In genomic region chr5:147856801-147857200, GRCh38 we compare ENCODE assay signal across 28 cellular contexts. TPM values are rescaled to one million over a fixed set of nuclear protein-coding genes. Genes with fewer than 3 reads are reported as not detected.
"Had no signal": no experiment of that assay in that cellular context is flagged by ENCODE, and none has a peak within 500 bp of the region (broad histone marks: within the 10 kb centered on the region; RNA-seq: fewer than 3 reads in every experiment).

No MANE protein-coding gene starts in this region.

- DNase-seq: activated B cell treated with CpG ODN at 0.5 μM for 24 hours; activated CD4-positive, alpha-beta T cell treated with anti-CD3 and anti-CD28 coated beads for 1 hour; activated gamma-delta T cell; central memory CD4-positive, alpha-beta T cell had no signal

- H3K4me1 ChIP-seq: breast epithelium, colonic mucosa had no signal

- H3K9me3 Mint-ChIP-seq: activated B cell treated with CpG ODN at 0.5 μM for 24 hours; activated CD4-positive, alpha-beta memory T cell treated with anti-CD3 and anti-CD28 coated beads, Interleukin-2, amount 10 ng/mL, durations not matched to agents 7 days and 5 days; activated CD4-positive, alpha-beta T cell treated with anti-CD3 and anti-CD28 coated beads, Interleukin-2, amount 10 ng/mL, durations not matched to agents 7 days and 5 days; activated naive CD4-positive, alpha-beta T cell treated with anti-CD3 and anti-CD28 coated beads, Interleukin-2, amount 10 ng/mL, durations not matched to agents 7 days and 5 days; activated naive CD4-positive, alpha-beta T cell treated with anti-CD3 and anti-CD28 coated beads, Interleukin-2, amount 50 U/mL, for 24 hours; activated naive CD8-positive, alpha-beta T cell treated with anti-CD3 and anti-CD28 coated beads, Interleukin-2, amount 10 ng/mL, durations not matched to agents 7 days and 5 days; activated naive CD8-positive, alpha-beta T cell treated with anti-CD3 and anti-CD28 coated beads, Interleukin-2, amount 50 U/mL, for 24 hours; activated T-cell treated with anti-CD3 and anti-CD28 coated beads, Interleukin-2, amount 50 U/mL, for 24 hours; activated T-helper 2 cell treated with anti-CD3 and anti-CD28 coated beads, Interferon-gamma antibody, Interleukin-2, Interleukin-4, amounts not matched to agents 10 μg/mL and 5 μg/mL and 100 μg/mL, durations not matched to agents 14 hours and 24 hours and 36 hours had no signal

- H3K36me3 Mint-ChIP-seq: activated CD8-positive, alpha-beta memory T cell treated with anti-CD3 and anti-CD28 coated beads, Interleukin-2, amount 10 ng/mL, durations not matched to agents 7 days and 5 days; activated naive CD4-positive, alpha-beta T cell treated with anti-CD3 and anti-CD28 coated beads, Interleukin-2, amount 10 ng/mL, durations not matched to agents 7 days and 5 days; activated naive CD4-positive, alpha-beta T cell treated with anti-CD3 and anti-CD28 coated beads, Interleukin-2, amount 50 U/mL, for 24 hours; activated naive CD8-positive, alpha-beta T cell; activated naive CD8-positive, alpha-beta T cell treated with anti-CD3 and anti-CD28 coated beads, Interleukin-2, amount 10 ng/mL, durations not matched to agents 7 days and 5 days had no signal

- ATAC-seq: activated CD4-positive, CD25-positive, alpha-beta regulatory T cell treated with anti-CD3 and anti-CD28 coated beads, Interleukin-2, amount 50 U/mL, for 24 hours; activated CD8-positive, alpha-beta T cell treated with anti-CD3 and anti-CD28 coated beads, Interleukin-2, amount 10 ng/mL, durations not matched to agents 7 days and 5 days; activated naive CD8-positive, alpha-beta T cell treated with anti-CD3 and anti-CD28 coated beads, Interleukin-2, amount 50 U/mL, for 24 hours; T-helper 17 cell had no signal

- H3K4me3 ChIP-seq: ascending aorta, body of pancreas, breast epithelium, colonic mucosa had no signal

- H3K27ac ChIP-seq: ascending aorta, body of pancreas, brain microvascular endothelial cell, breast epithelium, colonic mucosa, WERI-Rb-1 had no signal

- H3K9me3 ChIP-seq: ascending aorta, body of pancreas, breast epithelium, colonic mucosa had no signal

- H3K4me1 Mint-ChIP-seq: activated B cell treated with CpG ODN at 0.5 μM for 24 hours; activated CD4-positive, alpha-beta memory T cell treated with anti-CD3 and anti-CD28 coated beads, Interleukin-2, amount 10 ng/mL, durations not matched to agents 7 days and 5 days; activated CD4-positive, alpha-beta T cell treated with anti-CD3 and anti-CD28 coated beads for 36 hours; activated naive CD4-positive, alpha-beta T cell treated with anti-CD3 and anti-CD28 coated beads, Interleukin-2, amount 10 ng/mL, durations not matched to agents 7 days and 5 days; activated naive CD4-positive, alpha-beta T cell treated with anti-CD3 and anti-CD28 coated beads, Interleukin-2, amount 50 U/mL, for 24 hours had no signal

- H3K36me3 ChIP-seq: ascending aorta, brain microvascular endothelial cell, breast epithelium, colonic mucosa, WERI-Rb-1 had no signal

- H3K27ac Mint-ChIP-seq: activated B cell treated with CpG ODN at 0.5 μM for 24 hours; activated CD4-positive, alpha-beta memory T cell treated with anti-CD3 and anti-CD28 coated beads, Interleukin-2, amount 10 ng/mL, durations not matched to agents 7 days and 5 days; activated CD4-positive, alpha-beta T cell treated with anti-CD3 and anti-CD28 coated beads for 36 hours; activated CD4-positive, alpha-beta T cell treated with anti-CD3 and anti-CD28 coated beads, Interleukin-2, amount 10 ng/mL, durations not matched to agents 7 days and 5 days; activated CD8-positive, alpha-beta memory T cell treated with anti-CD3 and anti-CD28 coated beads, Interleukin-2, amount 10 ng/mL, durations not matched to agents 7 days and 5 days; activated CD8-positive, alpha-beta T cell treated with anti-CD3 and anti-CD28 coated beads, Interleukin-2, amount 10 ng/mL, durations not matched to agents 7 days and 5 days; activated naive CD4-positive, alpha-beta T cell treated with anti-CD3 and anti-CD28 coated beads, Interleukin-2, amount 10 ng/mL, durations not matched to agents 7 days and 5 days; activated naive CD4-positive, alpha-beta T cell treated with anti-CD3 and anti-CD28 coated beads, Interleukin-2, amount 50 U/mL, for 24 hours; activated naive CD8-positive, alpha-beta T cell; activated naive CD8-positive, alpha-beta T cell treated with anti-CD3 and anti-CD28 coated beads, Interleukin-2, amount 10 ng/mL, durations not matched to agents 7 days and 5 days; activated naive CD8-positive, alpha-beta T cell treated with anti-CD3 and anti-CD28 coated beads, Interleukin-2, amount 50 U/mL, for 24 hours; activated T-cell treated with anti-CD3 and anti-CD28 coated beads, Interleukin-2, amount 50 U/mL, for 24 hours; activated T-helper 2 cell treated with anti-CD3 and anti-CD28 coated beads, Interferon-gamma antibody, Interleukin-2, Interleukin-4, amounts not matched to agents 10 μg/mL and 5 μg/mL and 100 μg/mL, durations not matched to agents 14 hours and 24 hours and 36 hours; T-helper 17 cell had no signal

- H3K27me3 ChIP-seq: ascending aorta, body of pancreas, brain microvascular endothelial cell, breast epithelium, colonic mucosa had no signal

- H3K27me3 Mint-ChIP-seq: activated B cell treated with CpG ODN at 0.5 μM for 24 hours; activated naive CD4-positive, alpha-beta T cell treated with anti-CD3 and anti-CD28 coated beads, Interleukin-2, amount 10 ng/mL, durations not matched to agents 7 days and 5 days had no signal

- H3K4me3 Mint-ChIP-seq: activated B cell treated with CpG ODN at 0.5 μM for 24 hours; activated CD4-positive, alpha-beta memory T cell treated with anti-CD3 and anti-CD28 coated beads, Interleukin-2, amount 10 ng/mL, durations not matched to agents 7 days and 5 days; activated CD4-positive, alpha-beta T cell treated with anti-CD3 and anti-CD28 coated beads for 36 hours; activated CD4-positive, alpha-beta T cell treated with anti-CD3 and anti-CD28 coated beads, Interleukin-2, amount 10 ng/mL, durations not matched to agents 7 days and 5 days; activated CD8-positive, alpha-beta memory T cell treated with anti-CD3 and anti-CD28 coated beads, Interleukin-2, amount 10 ng/mL, durations not matched to agents 7 days and 5 days; activated CD8-positive, alpha-beta T cell treated with anti-CD3 and anti-CD28 coated beads, Interleukin-2, amount 10 ng/mL, durations not matched to agents 7 days and 5 days; activated naive CD4-positive, alpha-beta T cell treated with anti-CD3 and anti-CD28 coated beads, Interleukin-2, amount 10 ng/mL, durations not matched to agents 7 days and 5 days; activated naive CD4-positive, alpha-beta T cell treated with anti-CD3 and anti-CD28 coated beads, Interleukin-2, amount 50 U/mL, for 24 hours; activated naive CD8-positive, alpha-beta T cell; activated naive CD8-positive, alpha-beta T cell treated with anti-CD3 and anti-CD28 coated beads, Interleukin-2, amount 10 ng/mL, durations not matched to agents 7 days and 5 days; activated naive CD8-positive, alpha-beta T cell treated with anti-CD3 and anti-CD28 coated beads, Interleukin-2, amount 50 U/mL, for 24 hours; activated T-cell treated with anti-CD3 and anti-CD28 coated beads, Interleukin-2, amount 50 U/mL, for 24 hours; T-helper 17 cell had no signal

RNA-seq across cellular contexts. Expression of gene SCGB3A2, which starts 21.7 kb away (rescaled TPM):
- total RNA-seq: activated B cell treated with CpG ODN at 0.5 μM for 24 hours; activated CD4-positive, alpha-beta memory T cell treated with anti-CD3 and anti-CD28 coated beads, Interleukin-2, amount 10 ng/mL, durations not matched to agents 7 days and 5 days; activated CD4-positive, alpha-beta T cell treated with anti-CD3 and anti-CD28 coated beads for 36 hours; activated CD4-positive, alpha-beta T cell treated with anti-CD3 and anti-CD28 coated beads, Interleukin-2, amount 10 ng/mL, durations not matched to agents 7 days and 5 days; activated CD8-positive, alpha-beta memory T cell treated with anti-CD3 and anti-CD28 coated beads, Interleukin-2, amount 10 ng/mL, durations not matched to agents 7 days and 5 days; activated CD8-positive, alpha-beta T cell treated with anti-CD3 and anti-CD28 coated beads, Interleukin-2, amount 10 ng/mL, durations not matched to agents 7 days and 5 days; activated naive CD8-positive, alpha-beta T cell treated with anti-CD3 and anti-CD28 coated beads, Interleukin-2, amount 10 ng/mL, durations not matched to agents 7 days and 5 days; activated T-helper 2 cell treated with anti-CD3 and anti-CD28 coated beads, Interferon-gamma antibody, Interleukin-2, Interleukin-4, amounts not matched to agents 10 μg/mL and 5 μg/mL and 100 μg/mL, durations not matched to agents 14 hours and 24 hours and 36 hours; ascending aorta; body of pancreas; breast epithelium; cardiac septum; chondrocyte; T-helper 17 cell; T-helper 2 cell treated with Interferon-gamma antibody and Interleukin-4, amounts not matched to agents 100 ng/mL and 5 ng/mL, for 36 hours had no signal
- polyA plus RNA-seq: adipose tissue had no signal

RNA-seq across cellular contexts. Expression of gene SPINK1, which starts 25.3 kb away (rescaled TPM):
- total RNA-seq: activated B cell treated with CpG ODN at 0.5 μM for 24 hours; activated CD4-positive, alpha-beta memory T cell treated with anti-CD3 and anti-CD28 coated beads, Interleukin-2, amount 10 ng/mL, durations not matched to agents 7 days and 5 days; activated CD4-positive, alpha-beta T cell treated with anti-CD3 and anti-CD28 coated beads for 36 hours; activated CD4-positive, alpha-beta T cell treated with anti-CD3 and anti-CD28 coated beads, Interleukin-2, amount 10 ng/mL, durations not matched to agents 7 days and 5 days; activated CD8-positive, alpha-beta memory T cell treated with anti-CD3 and anti-CD28 coated beads, Interleukin-2, amount 10 ng/mL, durations not matched to agents 7 days and 5 days; activated CD8-positive, alpha-beta T cell treated with anti-CD3 and anti-CD28 coated beads, Interleukin-2, amount 10 ng/mL, durations not matched to agents 7 days and 5 days; activated naive CD8-positive, alpha-beta T cell treated with anti-CD3 and anti-CD28 coated beads, Interleukin-2, amount 10 ng/mL, durations not matched to agents 7 days and 5 days; activated T-helper 2 cell treated with anti-CD3 and anti-CD28 coated beads, Interferon-gamma antibody, Interleukin-2, Interleukin-4, amounts not matched to agents 10 μg/mL and 5 μg/mL and 100 μg/mL, durations not matched to agents 14 hours and 24 hours and 36 hours; ascending aorta; chondrocyte; T-helper 17 cell; T-helper 2 cell treated with Interferon-gamma antibody and Interleukin-4, amounts not matched to agents 100 ng/mL and 5 ng/mL, for 36 hours had no signal

RNA-seq across cellular contexts. Expression of gene C5orf46, which starts 49.5 kb away (rescaled TPM):
- total RNA-seq: activated B cell treated with CpG ODN at 0.5 μM for 24 hours; activated CD4-positive, alpha-beta memory T cell treated with anti-CD3 and anti-CD28 coated beads, Interleukin-2, amount 10 ng/mL, durations not matched to agents 7 days and 5 days; activated CD4-positive, alpha-beta T cell treated with anti-CD3 and anti-CD28 coated beads for 36 hours; activated CD4-positive, alpha-beta T cell treated with anti-CD3 and anti-CD28 coated beads, Interleukin-2, amount 10 ng/mL, durations not matched to agents 7 days and 5 days; activated CD8-positive, alpha-beta memory T cell treated with anti-CD3 and anti-CD28 coated beads, Interleukin-2, amount 10 ng/mL, durations not matched to agents 7 days and 5 days; activated CD8-positive, alpha-beta T cell treated with anti-CD3 and anti-CD28 coated beads, Interleukin-2, amount 10 ng/mL, durations not matched to agents 7 days and 5 days; activated naive CD8-positive, alpha-beta T cell treated with anti-CD3 and anti-CD28 coated beads, Interleukin-2, amount 10 ng/mL, durations not matched to agents 7 days and 5 days; activated T-helper 2 cell treated with anti-CD3 and anti-CD28 coated beads, Interferon-gamma antibody, Interleukin-2, Interleukin-4, amounts not matched to agents 10 μg/mL and 5 μg/mL and 100 μg/mL, durations not matched to agents 14 hours and 24 hours and 36 hours; body of pancreas; colonic mucosa; T-helper 17 cell; T-helper 2 cell treated with Interferon-gamma antibody and Interleukin-4, amounts not matched to agents 100 ng/mL and 5 ng/mL, for 36 hours had no signal
